In the genomic region with DNA sequence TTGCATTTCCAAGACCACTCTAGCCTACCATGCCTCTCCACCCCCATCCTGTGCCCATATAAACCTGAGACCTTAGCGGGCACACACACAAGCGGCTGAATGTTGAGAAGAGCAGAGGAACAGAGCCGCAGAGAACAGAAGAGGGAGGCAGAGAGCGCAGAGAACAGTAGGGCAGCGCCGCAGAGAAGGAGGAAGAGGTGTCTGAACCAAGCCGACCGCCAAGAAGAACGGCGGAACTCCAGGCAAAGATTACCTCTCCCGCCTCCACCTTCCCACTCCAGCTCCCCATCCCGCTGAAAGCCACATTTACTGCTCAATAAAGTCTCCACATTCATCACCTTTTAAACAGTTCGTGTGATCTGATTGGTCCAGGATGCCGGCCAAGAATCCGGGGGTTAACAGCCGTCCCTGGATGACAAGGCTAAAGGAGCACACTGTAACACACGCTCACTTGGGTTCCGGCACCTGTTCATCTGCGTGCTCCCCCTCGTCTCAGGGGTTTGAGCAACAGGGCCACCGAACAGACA, we compare ENCODE assay signal across 10 cellular contexts. TPM values are rescaled to one million over a fixed set of nuclear protein-coding genes. Genes with fewer than 3 reads are reported as not detected.
DNase-seq lines count a peak whose midpoint lies in the region; ATAC-seq, FAIRE-seq and TF ChIP-seq lines count a peak whose summit lies in the region.
"Had no signal": no experiment of that assay in that cellular context is flagged by ENCODE, and none has a peak within 500 bp of the region (broad histone marks: within the 10 kb centered on the region; RNA-seq: fewer than 3 reads in every experiment).

No MANE protein-coding gene starts in this region.

- H3K27ac ChIP-seq in WERI-Rb-1 (peak overlapping the region; percentile 43), esophagus muscularis mucosa (replicated peaks in 1 of 4) (no peak overlapping the region), pancreas (no peak overlapping the region)
- H3K27ac ChIP-seq: upper lobe of left lung had no signal

- intact Hi-C loops in esophagus muscularis mucosa (cut with DNase I) (no loop called here), pancreas (cut with DNase I) (no loop called here)

- H3K27me3 ChIP-seq in BE2C (no peaks in the 10 kb centered on the region), WERI-Rb-1 (ENCODE audit: insufficient read depth, low read depth, severe bottlenecking) (no peaks in the 10 kb centered on the region), esophagus muscularis mucosa (peaks cover 0 to 3% (median 0%) of the 10 kb centered on the region in 4 donors), pancreas (no peaks in the 10 kb centered on the region)
- H3K27me3 ChIP-seq: upper lobe of left lung had no signal

- H3K36me3 ChIP-seq in BE2C (no peaks in the 10 kb centered on the region), WERI-Rb-1 (no peaks in the 10 kb centered on the region), esophagus muscularis mucosa (no peaks in the 10 kb centered on the region), pancreas (no peaks in the 10 kb centered on the region)
- H3K36me3 ChIP-seq: upper lobe of left lung had no signal

- peak; percentile 13; the same call in 1 of the 2 replicates for TF ChIP-seq CTCF in BE2C (IDR thresholded peaks at IDR 0.05; ENCODE audit: low read depth, low read length)
- peak; percentile 62 for TF ChIP-seq CTCF in WERI-Rb-1 (IDR thresholded peaks at IDR 0.05; ENCODE audit: low read depth, low read length)
- peak; percentile 22 to 33 (median 28) for TF ChIP-seq CTCF in esophagus muscularis mucosa (IDR thresholded peaks at IDR 0.05)
- TF ChIP-seq CTCF in pancreas (IDR thresholded peaks at IDR 0.05): no peak

- TF ChIP-seq POLR2A in esophagus muscularis mucosa (IDR thresholded peaks at IDR 0.05; ENCODE audit: low read depth): no peak

- DNase-seq in BE2C: peak; percentile 18
- peak; percentile 82 for DNase-seq in WERI-Rb-1
- no peak for DNase-seq in esophagus muscularis mucosa (ENCODE audit: extremely low spot score)
- DNase-seq in pancreas: peak in 4 of 6 donors; percentile 2 to 52 (median 14)
- no peak for DNase-seq in GM19239 (ENCODE audit: insufficient read length, low spot score)

- 4% methylated on average over 21 of the region's 21 CpGs for WGBS in esophagus muscularis mucosa
- WGBS in pancreas, 2 donors: 3 to 7% methylated on average over 21 of the region's 21 CpGs

- H3K9me3 ChIP-seq in BE2C: no peaks in the 10 kb centered on the region
- no peaks in the 10 kb centered on the region for H3K9me3 ChIP-seq in WERI-Rb-1 (ENCODE audit: severe bottlenecking)
- H3K9me3 ChIP-seq in esophagus muscularis mucosa: no peaks in the 10 kb centered on the region
- H3K9me3 ChIP-seq in pancreas: no peaks in the 10 kb centered on the region
- H3K9me3 ChIP-seq: upper lobe of left lung had no signal

- H3K4me1 ChIP-seq in BE2C: no peaks in the 10 kb centered on the region
- peaks cover 0 to 9% (median 8%) of the 10 kb centered on the region in 4 donors for H3K4me1 ChIP-seq in esophagus muscularis mucosa
- peaks cover 0 to 6% (median 0%) of the 10 kb centered on the region in 3 donors for H3K4me1 ChIP-seq in pancreas

- ATAC-seq in GM19324 (IDR thresholded peaks at IDR 0.05; ENCODE audit: low FRiP score, unreplicated experiment) (peak; percentile 64), HG03521 (IDR thresholded peaks at IDR 0.05; ENCODE audit: unreplicated experiment) (peak; percentile 78), pancreas (peak; percentile 55 to 93 (median 87)), HG02970 (IDR thresholded peaks at IDR 0.05; ENCODE audit: low FRiP score, unreplicated experiment) (no peak)

- FAIRE-seq in pancreas (lab: Jason Lieb, UNC): no peak
- FAIRE-seq in GM19239 (lab: Jason Lieb, UNC): no peak
- FAIRE-seq: endometrium had no signal

- H3K4me3 ChIP-seq in BE2C (ENCODE audit: low read depth, low read length) (no peak overlapping the region; the same call in 1 of the 2 replicates), WERI-Rb-1 (ENCODE audit: low read depth, low read length) (peak overlapping the region; percentile 58), esophagus muscularis mucosa (peak overlapping the region; percentile 37 to 52 (median 40)), pancreas (peak overlapping the region in 1 of 4 donors; percentile 19)

- no peak for TF ChIP-seq EP300 in esophagus muscularis mucosa (IDR thresholded peaks at IDR 0.05)

RNA-seq across cellular contexts. Expression of gene GRIN3A, which starts 33.2 kb away (rescaled TPM):
- 0.54 TPM for polyA plus RNA-seq in BE2C (2012; ENCODE audit: insufficient read depth, insufficient read length, low read depth)
- under 1 TPM; under 0.01 to 0.58 (median 0.37) TPM for total RNA-seq in esophagus muscularis mucosa
- under 1 TPM in 4 of 6 donors, not detected in 2; 0.03 to 0.08 (median 0.05) TPM for total RNA-seq in pancreas
- polyA plus RNA-seq in pancreas: under 1 TPM; under 0.01 to 0.09 TPM

Comparison
In these comparisons a context has a peak if more than half of its experiments do, and no peak if none do; other contexts are left out.
1. DNase-seq: peak in BE2C (single experiment), WERI-Rb-1 (single experiment) and pancreas (4 of 6); none in esophagus muscularis mucosa (single experiment) and GM19239 (single experiment).
2. CTCF ChIP-seq: peak in BE2C (single experiment), WERI-Rb-1 (single experiment) and esophagus muscularis mucosa (3 of 3); none in pancreas (0 of 4).